ENCODE assay signal across 8 cellular contexts in genomic region chr1:156624814-156625435, GRCh38. TPM values are rescaled to one million over a fixed set of nuclear protein-coding genes. Genes with fewer than 3 reads are reported as not detected.
DNase-seq lines count a peak whose midpoint lies in the region; ATAC-seq and TF ChIP-seq lines count a peak whose summit lies in the region.

No MANE protein-coding gene starts in this region.

- peak overlapping the region in 1 of 6 donors; percentile 69 for H3K27ac Mint-ChIP-seq in naive B cell

- H3K4me1 Mint-ChIP-seq in naive B cell = peaks cover 10 to 21% (median 13%) of the 10 kb centered on the region in 3 donors

- no peaks in the 10 kb centered on the region for H3K36me3 ChIP-seq in A673 (ENCODE audit: insufficient read depth, low read length, poor library complexity, severe bottlenecking)
- H3K36me3 ChIP-seq in ectodermal cell (ENCODE audit: control insufficient read depth, insufficient read depth, low read length) = no peaks in the 10 kb centered on the region

- BruUV-seq in A673 (replicated peaks; lab: Mats Ljungman, UMichigan) = no TSS peak

- CTCF ChIA-PET in A673 (lab: Charles Lee) = interaction anchor here (0.6 to 1.6 kb wide), 9 partner anchors 10 to 101 kb away, joined by 3 to 7 read pairs (median 5); no protein-coding TSS in a partner anchor

- H3K9me3 Mint-ChIP-seq in naive B cell = no peaks in the 10 kb centered on the region

- WGBS in ectodermal cell, 2 experiments = 2 to 3% methylated on average over 52 of the region's 55 CpGs

- H3K27ac ChIP-seq in A673 (ENCODE audit: low read depth, low read length, poor library complexity, severe bottlenecking) (no peak overlapping the region), HL-60 (replicated peaks) (no peak overlapping the region), ectodermal cell (ENCODE audit: insufficient read depth, low read depth, low read length, poor library complexity, severe bottlenecking) (no peak overlapping the region), foreskin keratinocyte (no peak overlapping the region)

- peaks cover 43 to 71% (median 53%) of the 10 kb centered on the region in 3 donors for H3K27me3 Mint-ChIP-seq in naive B cell

- H3K4me1 ChIP-seq in A673 (ENCODE audit: insufficient read depth, low read length, poor library complexity, severe bottlenecking) (peaks cover 16% of the 10 kb centered on the region), ectodermal cell (ENCODE audit: control insufficient read depth, insufficient read depth, low read length) (peaks cover 9% of the 10 kb centered on the region), foreskin keratinocyte (no peaks in the 10 kb centered on the region)

- peaks cover 58% of the 10 kb centered on the region for H3K27me3 ChIP-seq in A673 (replicated peaks; ENCODE audit: insufficient read depth, low read depth, low read length, poor library complexity)
- H3K27me3 ChIP-seq in HL-60 (ENCODE audit: insufficient read depth, poor library complexity, severe bottlenecking) = peaks cover 45% of the 10 kb centered on the region
- peaks cover 76% of the 10 kb centered on the region for H3K27me3 ChIP-seq in ectodermal cell (ENCODE audit: control insufficient read depth, insufficient read depth, low read length, poor library complexity, severe bottlenecking)
- peaks cover 78% of the 10 kb centered on the region for H3K27me3 ChIP-seq in foreskin keratinocyte

- H3K4me3 ChIP-seq in A673 (ENCODE audit: low read depth, low read length, poor library complexity, severe bottlenecking) (peak overlapping the region; percentile 36), HL-60 (replicated peaks; ENCODE audit: insufficient read depth, low read length) (peak overlapping the region; percentile 33), ectodermal cell (ENCODE audit: insufficient read depth, low read depth, low read length) (peak overlapping the region; percentile 32)

- DNase-seq in A673 (ENCODE audit: low spot score) (no peak), HL-60 (ENCODE audit: low read depth in 1 of 2, low spot score in 1 of 2) (no peak), naive B cell (no peak), foreskin keratinocyte (no peak), NCI-H146 (lab: John Stamatoyannopoulos, UW) (no peak)
- DNase-seq in stimulated activated CD4-positive, alpha-beta T cell treated with anti-CD3 and anti-CD28 coated beads, Interleukin-4, amount 100 ng/mL, for 1 hour = no peak

- TF ChIP-seq CTCF in A673 (conservative IDR thresholded peaks at IDR 0.05; ENCODE audit: low read depth, low read length) (no peak), HL-60 (IDR thresholded peaks at IDR 0.05; ENCODE audit: insufficient read depth, low read length) (no peak), foreskin keratinocyte (conservative IDR thresholded peaks at IDR 0.05) (no peak)

- peak overlapping the region; percentile 10 to 88 (median 72) for H3K4me3 Mint-ChIP-seq in naive B cell

- H3K9me3 ChIP-seq in A673 (ENCODE audit: low read depth, low read length, poor library complexity, severe bottlenecking) (no peaks in the 10 kb centered on the region), ectodermal cell (ENCODE audit: control insufficient read depth, low read length) (no peaks in the 10 kb centered on the region)

- intact Hi-C loops in A673 (cut with micrococcal nuclease; ENCODE audit: unreplicated experiment) = no loop called here

- no peaks in the 10 kb centered on the region for H3K36me3 Mint-ChIP-seq in naive B cell

- ATAC-seq in naive B cell (ENCODE audit: low read depth in 2 of 2) (peak; percentile 11 to 17), foreskin keratinocyte (no peak), HG02973 (IDR thresholded peaks at IDR 0.05; ENCODE audit: unreplicated experiment) (no peak)

- POLR2A ChIA-PET in A673 (lab: Charles Lee; ENCODE audit: low non-redundant PET) = no interaction called here

RNA-seq across cellular contexts. Expression of gene HAPLN2, which starts 5.7 kb away (rescaled TPM):
- total RNA-seq in A673 (2021) (not detected in 2 replicates), foreskin keratinocyte (not detected in 2 replicates)
- 0.50 TPM for polyA plus RNA-seq in ectodermal cell (2013, experiment 1 of 4)
- 0.91 TPM for polyA plus RNA-seq in ectodermal cell (2013, experiment 2 of 4)
- 0.91 TPM for polyA plus RNA-seq in ectodermal cell (2013, experiment 3 of 4)
- 0.77 TPM for polyA plus RNA-seq in ectodermal cell (2013, experiment 4 of 4)
- polyA plus RNA-seq in naive B cell (ENCODE audit: low read depth in 6 of 6) (not detected), foreskin keratinocyte (not detected in 2 replicates)

RNA-seq across cellular contexts. Expression of gene BCAN, which starts 17.0 kb away (rescaled TPM):
- total RNA-seq in A673 (2021) (not detected in 2 replicates), foreskin keratinocyte (not detected in 2 replicates)
- polyA plus RNA-seq in ectodermal cell (2013, experiment 1 of 4) = 0.93 TPM
- polyA plus RNA-seq in ectodermal cell (2013, experiment 2 of 4) = 0.48 TPM
- polyA plus RNA-seq in ectodermal cell (2013, experiment 3 of 4) = 0.48 TPM
- polyA plus RNA-seq in ectodermal cell (2013, experiment 4 of 4) = 0.61 TPM
- polyA plus RNA-seq in naive B cell (ENCODE audit: low read depth in 6 of 6) (not detected), foreskin keratinocyte (not detected in 2 replicates)

RNA-seq across cellular contexts. Expression of gene GPATCH4, which starts 23.6 kb away (rescaled TPM):
- 66.8 and 84.2 TPM in 2 replicates for total RNA-seq in A673 (2021)
- 37.3 TPM for polyA plus RNA-seq in ectodermal cell (2013, experiment 1 of 4)
- 35.8 TPM for polyA plus RNA-seq in ectodermal cell (2013, experiment 2 of 4)
- 22.4 TPM for polyA plus RNA-seq in ectodermal cell (2013, experiment 3 of 4)
- 23.3 TPM for polyA plus RNA-seq in ectodermal cell (2013, experiment 4 of 4)
- 10 to 100 TPM; 16.6 to 47.9 (median 28.7) TPM for polyA plus RNA-seq in naive B cell (ENCODE audit: low read depth in 6 of 6)
- total RNA-seq in foreskin keratinocyte = 39.3 and 46.8 TPM in 2 replicates
- 39.0 and 45.9 TPM in 2 replicates for polyA plus RNA-seq in foreskin keratinocyte

RNA-seq across cellular contexts. Expression of gene NAXE, which starts 33.3 kb away (rescaled TPM):
- 125 and 138 TPM in 2 replicates for total RNA-seq in A673 (2021)
- polyA plus RNA-seq in ectodermal cell (2013, experiment 1 of 4) = 55.8 TPM
- 57.2 TPM for polyA plus RNA-seq in ectodermal cell (2013, experiment 2 of 4)
- polyA plus RNA-seq in ectodermal cell (2013, experiment 3 of 4) = 53.3 TPM
- polyA plus RNA-seq in ectodermal cell (2013, experiment 4 of 4) = 58.4 TPM
- 100 to 1,000 TPM in 5 of 6 donors, 10 to 100 TPM in 1; 97.6 to 177 (median 110) TPM for polyA plus RNA-seq in naive B cell (ENCODE audit: low read depth in 6 of 6)
- 115 and 118 TPM in 2 replicates for total RNA-seq in foreskin keratinocyte
- 142 and 149 TPM in 2 replicates for polyA plus RNA-seq in foreskin keratinocyte

RNA-seq across cellular contexts. Expression of gene TTC24, which starts 45.4 kb away (rescaled TPM):
- total RNA-seq in A673 (2021) (not detected in 2 replicates), foreskin keratinocyte (not detected in 2 replicates)
- polyA plus RNA-seq in ectodermal cell (2013, experiment 1 of 4) = not detected
- not detected for polyA plus RNA-seq in ectodermal cell (2013, experiment 2 of 4)
- polyA plus RNA-seq in ectodermal cell (2013, experiment 3 of 4) = not detected
- not detected for polyA plus RNA-seq in ectodermal cell (2013, experiment 4 of 4)
- polyA plus RNA-seq in naive B cell (ENCODE audit: low read depth in 6 of 6) (1 to 10 TPM in 5 of 6 donors, not detected in 1; 2.4 to 4.5 (median 3.2) TPM), foreskin keratinocyte (not detected in 2 replicates)

Comparison
In these comparisons a context has a peak if more than half of its experiments do, and no peak if none do; other contexts are left out.
1. ATAC-seq: peak in naive B cell (2 of 2); none in foreskin keratinocyte (single experiment) and HG02973 (single experiment).
2. Peak in every context shown above with its lines, with median percentiles within 50 percentile points of each other: H3K4me3 ChIP-seq.